ENCODE assay signal across 25 cellular contexts in the genomic region with DNA sequence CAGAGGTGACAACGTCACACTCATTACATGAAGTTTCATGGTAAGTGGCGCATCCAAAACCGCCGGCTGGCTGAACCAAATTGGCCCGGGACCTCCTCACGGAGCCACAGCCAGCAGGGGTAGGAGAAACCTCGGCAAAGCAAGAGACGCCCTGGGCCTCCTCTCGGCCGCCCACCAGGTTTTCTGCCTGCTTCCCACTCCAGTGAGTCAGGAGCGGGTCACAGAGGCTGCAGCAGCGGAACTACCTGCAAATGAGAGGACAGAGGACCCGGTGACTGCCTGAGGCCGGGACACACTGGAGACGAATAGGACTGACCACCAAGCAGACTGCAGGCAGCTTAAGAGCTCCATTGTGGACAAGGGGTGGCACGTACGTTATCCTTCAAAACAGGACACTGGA.
"Had no signal": no experiment of that assay in that cellular context is flagged by ENCODE, and none has a peak within 500 bp of the region (broad histone marks: within the 10 kb centered on the region; RNA-seq: fewer than 3 reads in every experiment).

No MANE protein-coding gene starts in this region.

- H3K79me2 ChIP-seq: parathyroid adenoma had no signal

- H3K27me3 ChIP-seq: left lung, right atrium auricular region, right lobe of liver, tibial nerve, uterus had no signal

- H3K4me1 Mint-ChIP-seq: stimulated activated memory B cell treated with anti-CD40 and anti-IgM and Interleukin-4, amounts not matched to agents 10 μg/mL and 1 μg/mL and 100 μg/mL, for 72 hours; stimulated activated naive CD8-positive, alpha-beta T cell treated with anti-CD3 and anti-CD28 coated beads, Interleukin-15, amount 100 ng/mL, for 72 hours had no signal

- H3K4me1 ChIP-seq: left lung, lower lobe of right lung, parathyroid adenoma, right atrium auricular region, right lobe of liver had no signal

- H3K4me3 ChIP-seq: left lung, lower lobe of right lung, right atrium auricular region, right lobe of liver, smooth muscle cell, tibial nerve, uterus had no signal

- H3K4me3 Mint-ChIP-seq: naive thymus-derived CD8-positive, alpha-beta T cell; nephron progenitor cell; stimulated activated memory B cell treated with anti-CD40 and anti-IgM and Interleukin-4, amounts not matched to agents 10 μg/mL and 1 μg/mL and 100 μg/mL, for 72 hours; stimulated activated naive CD8-positive, alpha-beta T cell treated with anti-CD3 and anti-CD28 coated beads, Interleukin-15, amount 100 ng/mL, for 72 hours; type B pancreatic cell had no signal

- H3K27ac ChIP-seq: left lung, lower lobe of right lung, parathyroid adenoma, right atrium auricular region, right lobe of liver, tibial nerve, uterus had no signal

- H3K27ac Mint-ChIP-seq: naive thymus-derived CD8-positive, alpha-beta T cell; stimulated activated memory B cell treated with anti-CD40 and anti-IgM and Interleukin-4, amounts not matched to agents 10 μg/mL and 1 μg/mL and 100 μg/mL, for 72 hours; type B pancreatic cell had no signal

- H3K4me2 ChIP-seq: smooth muscle cell had no signal

- H2AFZ ChIP-seq: parathyroid adenoma had no signal

- H3K36me3 ChIP-seq: left lung, lower lobe of right lung, right atrium auricular region, right lobe of liver, tibial nerve, uterus had no signal

- H3K9ac ChIP-seq: parathyroid adenoma had no signal

- H3K27me3 Mint-ChIP-seq: stimulated activated naive CD8-positive, alpha-beta T cell treated with anti-CD3 and anti-CD28 coated beads, Interleukin-15, amount 100 ng/mL, for 72 hours; type B pancreatic cell had no signal

- ATAC-seq: left colon; left lung; lower lobe of right lung; naive thymus-derived CD8-positive, alpha-beta T cell; right lobe of liver; stimulated activated memory B cell treated with anti-CD40 and anti-IgM and Interleukin-4, amounts not matched to agents 10 μg/mL and 1 μg/mL and 100 μg/mL, for 72 hours; stimulated activated naive CD8-positive, alpha-beta T cell treated with anti-CD3 and anti-CD28 coated beads, Interleukin-15, amount 100 ng/mL, for 72 hours had no signal

- H3K36me3 Mint-ChIP-seq: naive thymus-derived CD8-positive, alpha-beta T cell; stimulated activated memory B cell treated with anti-CD40 and anti-IgM and Interleukin-4, amounts not matched to agents 10 μg/mL and 1 μg/mL and 100 μg/mL, for 72 hours; type B pancreatic cell had no signal

- H3K9me3 Mint-ChIP-seq: stimulated activated naive CD8-positive, alpha-beta T cell treated with anti-CD3 and anti-CD28 coated beads, Interleukin-15, amount 100 ng/mL, for 72 hours; type B pancreatic cell had no signal

- DNase-seq: hippocampal formation; kidney; left colon; left lung; lower lobe of right lung; mammary epithelial cell; mesenchymal stem cell; naive thymus-derived CD8-positive, alpha-beta T cell; nephron progenitor cell; nucleus accumbens; right lobe of liver; stimulated activated CD4-positive, alpha-beta T cell treated with anti-CD3 and anti-CD28 coated beads, Interleukin-1b, Interleukin-23, amount 100 ng/mL, for 48 hours; stimulated activated CD4-positive, alpha-beta T cell treated with anti-CD3 and anti-CD28 coated beads, Interleukin-2, amount 100 ng/mL, for 48 hours; stimulated activated CD4-positive, alpha-beta T cell treated with anti-CD3 and anti-CD28 coated beads, Interleukin-4, amount 100 ng/mL, for 4 hours; stimulated activated CD8-positive, alpha-beta memory T cell treated with anti-CD3 and anti-CD28 coated beads, Interleukin-4, amount 100 ng/mL, for 48 hours; stimulated activated naive CD4-positive, alpha-beta T cell treated with Interleukin-2 at 50 U/mL for 16 hours; stimulated activated naive CD8-positive, alpha-beta T cell treated with anti-CD3 and anti-CD28 coated beads, Interleukin-15, amount 100 ng/mL, for 72 hours; substantia nigra; uterus had no signal

- H3K9me3 ChIP-seq: lower lobe of right lung, right atrium auricular region, right lobe of liver, uterus had no signal
